In the genomic region with DNA sequence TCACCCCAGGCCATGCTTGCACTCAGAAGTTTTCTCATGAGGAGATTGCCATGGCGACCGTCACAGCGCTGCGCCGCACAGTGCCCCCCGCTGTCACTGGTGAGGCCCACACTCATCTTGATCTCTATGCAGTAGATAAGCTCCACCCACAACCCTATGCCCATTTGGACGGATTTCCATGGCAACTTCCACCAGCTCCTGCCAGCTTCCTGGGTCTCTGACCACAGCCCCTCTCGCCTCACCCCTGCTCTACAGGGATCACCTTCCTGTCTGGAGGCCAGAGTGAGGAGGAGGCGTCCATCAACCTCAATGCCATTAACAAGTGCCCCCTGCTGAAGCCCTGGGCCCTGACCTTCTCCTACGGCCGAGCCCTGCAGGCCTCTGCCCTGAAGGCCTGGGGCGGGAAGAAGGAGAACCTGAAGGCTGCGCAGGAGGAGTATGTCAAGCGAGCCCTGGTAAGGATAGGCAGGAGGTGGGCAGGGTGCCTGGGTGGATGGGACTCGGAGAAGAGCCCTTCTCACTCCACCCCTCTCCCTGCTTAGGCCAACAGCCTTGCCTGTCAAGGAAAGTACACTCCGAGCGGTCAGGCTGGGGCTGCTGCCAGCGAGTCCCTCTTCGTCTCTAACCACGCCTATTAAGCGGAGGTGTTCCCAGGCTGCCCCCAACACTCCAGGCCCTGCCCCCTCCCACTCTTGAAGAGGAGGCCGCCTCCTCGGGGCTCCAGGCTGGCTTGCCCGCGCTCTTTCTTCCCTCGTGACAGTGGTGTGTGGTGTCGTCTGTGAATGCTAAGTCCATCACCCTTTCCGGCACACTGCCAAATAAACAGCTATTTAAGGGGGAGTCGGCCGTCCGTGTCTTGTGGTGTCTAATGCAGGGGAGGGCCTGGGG, we compare ENCODE assay signal across 10 cellular contexts. TPM values are rescaled to one million over a fixed set of nuclear protein-coding genes. Genes with fewer than 3 reads are reported as not detected.
DNase-seq lines count a peak whose midpoint lies in the region; ATAC-seq and TF ChIP-seq lines count a peak whose summit lies in the region.
"Had no signal": no experiment of that assay in that cellular context is flagged by ENCODE, and none has a peak within 500 bp of the region (broad histone marks: within the 10 kb centered on the region; RNA-seq: fewer than 3 reads in every experiment).

No MANE protein-coding gene starts in this region.

- H3K36me3 Mint-ChIP-seq in CD4-positive, alpha-beta memory T cell: peaks cover 36 to 64% of the 10 kb centered on the region in 2 donors

- no peaks in the 10 kb centered on the region for H3K27me3 ChIP-seq in CD4-positive, alpha-beta memory T cell (ENCODE audit: insufficient read depth, low read length)
- no peaks in the 10 kb centered on the region for H3K27me3 ChIP-seq in Panc1 (ENCODE audit: control insufficient read depth, insufficient read depth, low read length)
- H3K27me3 ChIP-seq in effector memory CD4-positive, alpha-beta T cell (replicated peaks; ENCODE audit: control insufficient read depth, insufficient read depth, low read length, poor library complexity, severe bottlenecking): no peaks in the 10 kb centered on the region

- H3K9me3 ChIP-seq in CD4-positive, alpha-beta memory T cell (ENCODE audit: control insufficient read depth in 1 of 2, low read length in 2 of 2): no peaks in the 10 kb centered on the region
- no peaks in the 10 kb centered on the region for H3K9me3 ChIP-seq in Panc1 (ENCODE audit: control insufficient read depth, insufficient read depth, low read depth, low read length)
- H3K9me3 ChIP-seq in effector memory CD4-positive, alpha-beta T cell (ENCODE audit: control insufficient read depth, low read length): no peaks in the 10 kb centered on the region

- no peak overlapping the region for H3K4me3 ChIP-seq in CD4-positive, alpha-beta memory T cell (ENCODE audit: low read length in 2 of 2)
- H3K4me3 ChIP-seq in Panc1 (ENCODE audit: low read depth in 2 of 2, low read length in 2 of 2): peak overlapping the region; percentile 4 to 31
- H3K4me3 ChIP-seq in effector memory CD4-positive, alpha-beta T cell (ENCODE audit: insufficient read depth, low read depth, low read length, poor library complexity, severe bottlenecking): no peak overlapping the region

- no peak for DNase-seq in CD4-positive, alpha-beta memory T cell
- DNase-seq in Panc1 (ENCODE audit: low read depth, low spot score) (no peak), pons (ENCODE audit: low spot score) (peak; percentile 50), cerebellar nuclear complex (lab: John Stamatoyannopoulos, UW) (no peak)
- no peak for DNase-seq in effector memory CD4-positive, alpha-beta T cell
- DNase-seq: KG1 had no signal

- intact Hi-C loops in CD4-positive, alpha-beta memory T cell (cut with micrococcal nuclease): no loop called here
- intact Hi-C loops in Panc1 (cut with micrococcal nuclease; ENCODE audit: unreplicated experiment): no loop called here

- CTCF ChIA-PET in CD4-positive, alpha-beta memory T cell (lab: Charles Lee; ENCODE audit: partially characterized antibody): interaction anchor here (1.2 to 1.8 kb wide), 2 partner anchors 14 to 22 kb away, joined by 4 to 6 read pairs; partner anchors contain the start of gene TBX6
- CTCF ChIA-PET in Panc1 (lab: Charles Lee): no interaction called here

- peak overlapping the region in 4 of 8 donors; percentile 8 to 55 (median 22) for H3K4me3 Mint-ChIP-seq in CD4-positive, alpha-beta memory T cell

- H3K36me3 ChIP-seq in CD4-positive, alpha-beta memory T cell (ENCODE audit: insufficient read depth, low read length): peaks cover 56% of the 10 kb centered on the region
- peaks cover 35% of the 10 kb centered on the region for H3K36me3 ChIP-seq in Panc1 (ENCODE audit: control insufficient read depth, insufficient read depth, low read length)
- H3K36me3 ChIP-seq in effector memory CD4-positive, alpha-beta T cell (ENCODE audit: control insufficient read depth, insufficient read depth, low read length): peaks cover 46% of the 10 kb centered on the region

- no peak for TF ChIP-seq CTCF in Panc1 (IDR thresholded peaks at IDR 0.05)

- peak overlapping the region; percentile 24 for H3K27ac ChIP-seq in CD4-positive, alpha-beta memory T cell (ENCODE audit: low read depth, low read length)
- peak overlapping the region; percentile 68; the same call in 1 of the 2 replicates for H3K27ac ChIP-seq in Panc1 (ENCODE audit: low read length)
- H3K27ac ChIP-seq in effector memory CD4-positive, alpha-beta T cell (ENCODE audit: insufficient read depth, low read length, poor library complexity, severe bottlenecking): peak overlapping the region; percentile 18

- peaks cover 43% of the 10 kb centered on the region for H3K4me1 ChIP-seq in CD4-positive, alpha-beta memory T cell (ENCODE audit: insufficient read depth, low read length)
- H3K4me1 ChIP-seq in Panc1 (ENCODE audit: control insufficient read depth, insufficient read depth, low read length): peaks cover 30% of the 10 kb centered on the region
- H3K4me1 ChIP-seq in effector memory CD4-positive, alpha-beta T cell (ENCODE audit: control insufficient read depth, insufficient read depth, low read length, poor library complexity, severe bottlenecking): peaks cover 23% of the 10 kb centered on the region

- H3K27me3 Mint-ChIP-seq in CD4-positive, alpha-beta memory T cell: no peaks in the 10 kb centered on the region

- H3K9me3 Mint-ChIP-seq in CD4-positive, alpha-beta memory T cell: no peaks in the 10 kb centered on the region

- ATAC-seq in Panc1 (no peak), GM18520 (IDR thresholded peaks at IDR 0.05; ENCODE audit: unreplicated experiment) (no peak), GM21528 (IDR thresholded peaks at IDR 0.05; ENCODE audit: low FRiP score, unreplicated experiment) (no peak), HG02884 (IDR thresholded peaks at IDR 0.05; ENCODE audit: unreplicated experiment) (no peak)

- peak overlapping the region in 4 of 7 donors; percentile 35 to 95 (median 65) for H3K27ac Mint-ChIP-seq in CD4-positive, alpha-beta memory T cell

- in situ Hi-C loops in Panc1 (cut with HindIII; ENCODE audit: low pct_unique_long_range_greater_than_20kb, low sequenced_read_pairs): no loop called here

- H3K4me1 Mint-ChIP-seq in CD4-positive, alpha-beta memory T cell: peaks cover 14 to 53% (median 32%) of the 10 kb centered on the region in 4 donors

- TSS peak; percentile 71 for BruUV-seq in Panc1 (replicated peaks; lab: Mats Ljungman, UMichigan)

- POLR2A ChIA-PET in CD4-positive, alpha-beta memory T cell (lab: Charles Lee; ENCODE audit: partially characterized antibody): interaction anchor here (0.6 to 20.4 kb wide), 5 partner anchors 15 to 369 kb away, joined by 3 to 404 read pairs (median 3); partner anchors contain the start of genes PAGR1, TBX6 and YPEL3
- POLR2A ChIA-PET in Panc1 (lab: Charles Lee): interaction anchor here (0.7 kb wide), 1 partner anchor 87 kb away, joined by 3 read pairs; no protein-coding TSS in a partner anchor

RNA-seq across cellular contexts. Expression of gene ALDOA, which starts 4.3 kb away (rescaled TPM):
- total RNA-seq in CD4-positive, alpha-beta memory T cell: 100 to 1,000 TPM; 558 to 563 TPM
- polyA plus RNA-seq in CD4-positive, alpha-beta memory T cell: 1,000 to 10,000 TPM; 1,058 to 1,115 TPM
- 2,516 TPM for total RNA-seq in Panc1 (2021; ENCODE audit: unreplicated experiment)
- polyA plus RNA-seq in Panc1 (2012; ENCODE audit: insufficient read length): 4,980 TPM

RNA-seq across cellular contexts. Expression of gene PPP4C, which starts 6.0 kb away (rescaled TPM):
- 10 to 100 TPM; 75.8 to 86.3 TPM for total RNA-seq in CD4-positive, alpha-beta memory T cell
- 100 to 1,000 TPM; 167 to 276 TPM for polyA plus RNA-seq in CD4-positive, alpha-beta memory T cell
- 186 TPM for total RNA-seq in Panc1 (2021; ENCODE audit: unreplicated experiment)
- polyA plus RNA-seq in Panc1 (2012; ENCODE audit: insufficient read length): 309 TPM

RNA-seq across cellular contexts. Expression of gene TBX6, which starts 21.9 kb away (rescaled TPM):
- 1 to 10 TPM; 1.3 to 1.4 TPM for total RNA-seq in CD4-positive, alpha-beta memory T cell
- under 1 TPM in 1 of 2 donors, not detected in 1; 0.36 TPM for polyA plus RNA-seq in CD4-positive, alpha-beta memory T cell
- 0.46 TPM for total RNA-seq in Panc1 (2021; ENCODE audit: unreplicated experiment)
- polyA plus RNA-seq in Panc1 (2012; ENCODE audit: insufficient read length): 0.97 TPM

RNA-seq across cellular contexts. Expression of gene YPEL3, which starts 26.2 kb away (rescaled TPM):
- total RNA-seq in CD4-positive, alpha-beta memory T cell: 100 to 1,000 TPM; 263 to 266 TPM
- 100 to 1,000 TPM; 172 to 331 TPM for polyA plus RNA-seq in CD4-positive, alpha-beta memory T cell
- 0.69 TPM for total RNA-seq in Panc1 (2021; ENCODE audit: unreplicated experiment)
- 1.1 TPM for polyA plus RNA-seq in Panc1 (2012; ENCODE audit: insufficient read length)

RNA-seq across cellular contexts. Expression of gene TLCD3B, which starts 38.7 kb away (rescaled TPM):
- not detected for total RNA-seq in CD4-positive, alpha-beta memory T cell
- not detected for polyA plus RNA-seq in CD4-positive, alpha-beta memory T cell
- 3.5 TPM for total RNA-seq in Panc1 (2021; ENCODE audit: unreplicated experiment)
- polyA plus RNA-seq in Panc1 (2012; ENCODE audit: insufficient read length): 4.2 TPM
- total RNA-seq: omental fat pad had no signal

Comparison
In these comparisons a context has a peak if more than half of its experiments do, and no peak if none do; other contexts are left out.
1. H3K27ac ChIP-seq: peak in every context shown above with its lines; median percentile 68 in Panc1; 24 in CD4-positive, alpha-beta memory T cell; 18 in effector memory CD4-positive, alpha-beta T cell.
2. H3K4me3 ChIP-seq: peak in Panc1 (2 of 2); none in CD4-positive, alpha-beta memory T cell (0 of 2) and effector memory CD4-positive, alpha-beta T cell (single experiment).